6 cellular contexts compared by ENCODE assay signal in the genomic region with DNA sequence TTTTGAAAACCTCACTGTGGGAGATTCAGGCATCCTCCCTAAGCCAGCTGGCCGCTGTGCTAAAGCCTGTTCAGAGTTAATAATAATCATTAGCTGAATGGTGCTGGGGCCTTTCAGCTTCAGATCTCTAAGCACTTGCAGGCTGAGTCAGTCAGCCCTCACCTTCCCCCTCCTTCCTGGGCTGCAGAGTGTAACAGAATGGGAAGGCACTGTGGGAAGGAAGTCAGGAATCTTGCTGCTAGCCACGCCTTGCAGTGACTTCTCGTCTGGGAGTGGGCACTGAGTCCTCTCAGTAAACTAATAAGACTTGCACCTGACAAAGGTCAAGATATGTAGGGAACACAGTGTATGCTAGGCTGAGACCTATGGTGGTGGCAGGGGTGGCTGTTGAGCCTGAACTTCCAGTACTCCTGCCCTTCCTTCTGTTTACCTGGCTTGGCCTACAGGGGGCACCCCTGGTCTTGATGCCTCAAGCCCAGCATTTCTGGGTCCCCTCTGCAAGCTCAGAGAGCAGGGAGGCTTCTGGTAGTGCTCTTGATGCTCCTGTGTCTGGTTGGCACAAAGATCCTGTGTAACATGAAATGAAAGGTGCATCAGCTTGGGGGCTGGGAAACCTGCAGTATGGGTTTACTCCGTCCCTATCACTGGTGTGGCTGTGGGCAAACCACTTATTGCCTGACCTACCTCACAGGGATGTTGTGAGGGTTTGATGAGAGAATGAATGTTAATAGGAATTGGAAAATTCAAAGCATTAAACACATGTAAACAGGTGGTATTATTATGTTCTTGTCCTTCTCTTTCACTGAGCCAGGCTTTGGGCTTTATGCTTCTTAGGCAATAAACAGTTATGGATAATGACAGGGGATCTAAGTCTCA. TPM values are rescaled to one million over a fixed set of nuclear protein-coding genes. Genes with fewer than 3 reads are reported as not detected.
DNase-seq lines count a peak whose midpoint lies in the region; ATAC-seq and TF ChIP-seq lines count a peak whose summit lies in the region.

No MANE protein-coding gene starts in this region.

- no peaks in the 10 kb centered on the region for H3K9me3 ChIP-seq in CD4-positive, alpha-beta T cell (ENCODE audit: control insufficient read depth, low read length)

- H3K9me3 Mint-ChIP-seq in CD4-positive, alpha-beta T cell, result no peaks in the 10 kb centered on the region
- no peaks in the 10 kb centered on the region for H3K9me3 Mint-ChIP-seq in activated T-cell treated with anti-CD3 and anti-CD28 coated beads, Interleukin-2, amount 50 U/mL, for 72 hours

- peak; percentile 27 to 68 (median 58) for DNase-seq in CD4-positive, alpha-beta T cell
- peak; percentile 25 for DNase-seq in LoVo (ENCODE audit: low spot score)
- DNase-seq in activated T-cell treated with anti-CD3 and anti-CD28 coated beads, Interleukin-2, amount 50 U/mL, for 72 hours, result peak; percentile 56 to 70
- DNase-seq in left colon, result peak; percentile 80 to 82

- POLR2A ChIA-PET in CD4-positive, alpha-beta T cell (lab: Charles Lee), result interaction anchor here (0.6 to 22.6 kb wide), 6 partner anchors 10 to 94 kb away, joined by 3 to 318 read pairs (median 4); a partner anchor contains a TSS

- CTCF ChIA-PET in CD4-positive, alpha-beta T cell (lab: Charles Lee), result interaction anchor here (1.1 to 24.2 kb wide), 8 partner anchors 9 to 119 kb away, joined by 3 to 474 read pairs (median 4); a partner anchor contains a TSS

- H3K4me1 Mint-ChIP-seq in CD4-positive, alpha-beta T cell (ENCODE audit: low read depth), result peaks cover 93% of the 10 kb centered on the region
- peaks cover 91% of the 10 kb centered on the region for H3K4me1 Mint-ChIP-seq in activated T-cell treated with anti-CD3 and anti-CD28 coated beads, Interleukin-2, amount 50 U/mL, for 72 hours (ENCODE audit: low read depth)

- peak; percentile 32 for ATAC-seq in CD4-positive, alpha-beta T cell (ENCODE audit: poor library complexity)
- peak in 1 of 2 donors; percentile 25 for ATAC-seq in activated T-cell treated with anti-CD3 and anti-CD28 coated beads, Interleukin-2, amount 50 U/mL, for 72 hours (replicated peaks in 1 of 2)
- ATAC-seq in left colon, result peak; percentile 85
- ATAC-seq in GM21717 (IDR thresholded peaks at IDR 0.05; ENCODE audit: unreplicated experiment), result no peak
- ATAC-seq in HG03196 (IDR thresholded peaks at IDR 0.05; ENCODE audit: unreplicated experiment), result no peak

- TF ChIP-seq CTCF in CD4-positive, alpha-beta T cell (IDR thresholded peaks at IDR 0.05), result peak; percentile 58

- H3K27ac ChIP-seq in CD4-positive, alpha-beta T cell (ENCODE audit: low read depth, low read length), result peak overlapping the region; percentile 90

- H3K27ac Mint-ChIP-seq in CD4-positive, alpha-beta T cell, result peak overlapping the region; percentile 95
- H3K27ac Mint-ChIP-seq in activated T-cell treated with anti-CD3 and anti-CD28 coated beads, Interleukin-2, amount 50 U/mL, for 72 hours, result peak overlapping the region; percentile 38

- H3K36me3 Mint-ChIP-seq in CD4-positive, alpha-beta T cell (ENCODE audit: low read depth), result peaks cover 68% of the 10 kb centered on the region
- H3K36me3 Mint-ChIP-seq in activated T-cell treated with anti-CD3 and anti-CD28 coated beads, Interleukin-2, amount 50 U/mL, for 72 hours (ENCODE audit: insufficient read depth in 2 of 2), result peaks cover 0 to 5% of the 10 kb centered on the region in 2 donors

- H3K4me3 Mint-ChIP-seq in CD4-positive, alpha-beta T cell, result peak overlapping the region; percentile 54
- peak overlapping the region in 1 of 2 donors; percentile 20 for H3K4me3 Mint-ChIP-seq in activated T-cell treated with anti-CD3 and anti-CD28 coated beads, Interleukin-2, amount 50 U/mL, for 72 hours

- intact Hi-C loops in CD4-positive, alpha-beta T cell (cut with DNase I, micrococcal nuclease), result loop anchor here in 1 of 2 experiments (1.0 to 2.0 kb wide), 2 partner anchors 17 to 32 kb away; no protein-coding TSS in a partner anchor
- intact Hi-C loops in left colon (cut with DNase I, micrococcal nuclease), result loop anchor here in 1 of 2 donors (5.0 kb wide), 1 partner anchor 32 kb away; no protein-coding TSS in a partner anchor

- H3K27me3 ChIP-seq in CD4-positive, alpha-beta T cell (ENCODE audit: control insufficient read depth, insufficient read depth, low read length), result no peaks in the 10 kb centered on the region

- no peaks in the 10 kb centered on the region for H3K27me3 Mint-ChIP-seq in CD4-positive, alpha-beta T cell
- H3K27me3 Mint-ChIP-seq in activated T-cell treated with anti-CD3 and anti-CD28 coated beads, Interleukin-2, amount 50 U/mL, for 72 hours (ENCODE audit: low read depth), result no peaks in the 10 kb centered on the region

RNA-seq across cellular contexts. Expression of a gene that starts 6.0 kb away (rescaled TPM):
- 10 to 100 TPM; 12.0 to 15.0 TPM for total RNA-seq in CD4-positive, alpha-beta T cell
- total RNA-seq in activated T-cell treated with anti-CD3 and anti-CD28 coated beads, Interleukin-2, amount 50 U/mL, for 72 hours, result 10 to 100 TPM; 15.8 to 16.5 TPM
- total RNA-seq in left colon, result 10 to 100 TPM; 10.0 to 18.7 TPM

RNA-seq across cellular contexts. Expression of a gene that starts 9.6 kb away (rescaled TPM):
- 10 to 100 TPM; 16.9 TPM for total RNA-seq in CD4-positive, alpha-beta T cell
- 1 to 10 TPM; 2.1 to 2.6 TPM for total RNA-seq in activated T-cell treated with anti-CD3 and anti-CD28 coated beads, Interleukin-2, amount 50 U/mL, for 72 hours
- 1 to 10 TPM; 3.8 to 5.6 TPM for total RNA-seq in left colon

RNA-seq across cellular contexts. Expression of a gene that starts 16.2 kb away (rescaled TPM):
- total RNA-seq in CD4-positive, alpha-beta T cell, result 10 to 100 TPM; 11.8 to 13.1 TPM
- total RNA-seq in activated T-cell treated with anti-CD3 and anti-CD28 coated beads, Interleukin-2, amount 50 U/mL, for 72 hours, result 10 to 100 TPM; 11.9 to 13.3 TPM
- total RNA-seq in left colon, result 1 to 10 TPM; 1.8 to 1.9 TPM

RNA-seq across cellular contexts. Expression of a gene that starts 33.6 kb away (rescaled TPM):
- total RNA-seq in CD4-positive, alpha-beta T cell, result not detected
- under 1 TPM; 0.10 to 0.37 TPM for total RNA-seq in activated T-cell treated with anti-CD3 and anti-CD28 coated beads, Interleukin-2, amount 50 U/mL, for 72 hours
- total RNA-seq in left colon, result under 1 TPM; 0.15 to 0.87 TPM

RNA-seq across cellular contexts. Expression of a gene that starts 39.8 kb away (rescaled TPM):
- total RNA-seq in CD4-positive, alpha-beta T cell, result under 1 TPM; 0.53 to 0.85 TPM
- not detected for total RNA-seq in activated T-cell treated with anti-CD3 and anti-CD28 coated beads, Interleukin-2, amount 50 U/mL, for 72 hours
- total RNA-seq in left colon, result under 1 TPM in 1 of 2 donors, not detected in 1; 0.36 TPM

Comparison
In these comparisons a context has a peak if more than half of its experiments do, and no peak if none do; other contexts are left out.
1. ATAC-seq: peak in CD4-positive, alpha-beta T cell (single experiment) and left colon (single experiment); none in GM21717 (single experiment) and HG03196 (single experiment).
2. DNase-seq: peak in every context shown above with its lines; median percentile 81 in left colon; 63 in activated T-cell treated with anti-CD3 and anti-CD28 coated beads, Interleukin-2, amount 50 U/mL, for 72 hours; 58 in CD4-positive, alpha-beta T cell; 25 in LoVo.
3. RNA of a gene that starts 16.2 kb away (total RNA-seq): 11.9 to 13.3 TPM in activated T-cell treated with anti-CD3 and anti-CD28 coated beads, Interleukin-2, amount 50 U/mL, for 72 hours and 11.8 to 13.1 TPM in CD4-positive, alpha-beta T cell; 1.8 to 1.9 TPM in left colon; every median in the first group is over 4 times any median in the second.